10 cellular contexts compared by ENCODE assay signal in the genomic region with DNA sequence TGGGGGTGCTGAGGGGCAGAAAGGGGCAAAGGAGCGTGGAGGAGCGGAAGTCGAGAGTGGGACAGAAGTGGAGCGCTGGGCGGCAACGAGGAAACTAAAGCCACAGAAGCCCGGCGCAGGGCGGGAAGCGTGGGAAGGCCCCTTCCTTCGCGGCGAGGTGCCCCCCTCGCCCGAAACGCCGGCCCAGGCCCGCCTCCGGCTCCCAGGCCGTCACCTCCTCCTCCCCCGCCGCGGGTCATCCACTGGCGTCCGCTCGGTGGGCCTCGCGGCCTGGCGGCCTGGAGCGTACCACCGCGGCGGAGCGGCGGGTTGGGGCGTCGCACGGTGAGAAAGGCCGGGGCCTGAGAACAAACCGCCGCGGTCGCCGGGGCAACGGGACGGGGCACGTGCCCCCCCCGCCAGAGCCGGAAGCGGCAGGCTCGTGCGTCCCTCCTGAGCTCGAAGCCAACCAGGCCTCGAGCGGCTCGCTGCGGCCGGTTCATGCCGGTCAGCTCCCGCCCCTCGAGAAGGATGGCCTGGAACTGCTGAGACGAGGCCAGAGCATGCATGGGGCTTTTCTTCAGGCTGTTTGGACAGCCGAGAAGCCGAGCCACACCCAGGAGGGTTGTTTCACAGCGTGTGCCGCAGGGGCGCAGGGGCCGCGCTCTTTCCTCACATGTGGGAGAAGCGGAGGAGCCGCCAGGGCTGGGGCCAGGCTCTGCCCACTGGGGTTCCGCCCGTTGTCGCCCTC. TPM values are rescaled to one million over a fixed set of nuclear protein-coding genes. Genes with fewer than 3 reads are reported as not detected.
A peak's percentile ranks its signal among the peaks of the same experiment; 100 is the strongest.
DNase-seq lines count a peak whose midpoint lies in the region; ATAC-seq, FAIRE-seq and TF ChIP-seq lines count a peak whose summit lies in the region.
"Had no signal": no experiment of that assay in that cellular context is flagged by ENCODE, and none has a peak within 500 bp of the region (broad histone marks: within the 10 kb centered on the region; RNA-seq: fewer than 3 reads in every experiment).

A gene (minus strand): TSS at position 349 of the 730 bp plus-strand sequence. CDS start 469 bp downstream, outside the sequence.

- H3K27ac Mint-ChIP-seq in activated T-cell treated with anti-CD3 and anti-CD28 coated beads, Interleukin-2, amount 50 U/mL, for 24 hours = peak within 1 kb of the TSS; percentile 35

- DNase-seq in GM12865 (ENCODE audit: low read depth) (peak; percentile 49), left cardiac atrium (peak; percentile 57), spleen (peak; percentile 79), kidney glomerular epithelial cell (lab: John Stamatoyannopoulos, UW) (no peak), brain microvascular endothelial cell (no peak), small intestine (no peak)
- peak; percentile 46 for DNase-seq in activated T-cell treated with anti-CD3 and anti-CD28 coated beads, Interleukin-2, amount 50 U/mL, for 24 hours

- H3K36me3 ChIP-seq in spleen (no peaks in the 10 kb centered on the region), brain microvascular endothelial cell (replicated peaks) (no peaks in the 10 kb centered on the region), small intestine (ENCODE audit: control insufficient read depth in 2 of 2, insufficient read depth in 2 of 2, low read length in 2 of 2) (no peaks in the 10 kb centered on the region)

- WGBS in spleen, 5 donors = 32 to 44% (median 38%) methylated on average over 19 to 74 of the region's 74 CpGs
- 35 to 40% (median 37%) methylated on average over 64 to 74 of the region's 74 CpGs for WGBS in small intestine, 3 donors

- H3K27ac ChIP-seq in spleen (no peak within 1 kb of the TSS), brain microvascular endothelial cell (no peak within 1 kb of the TSS), small intestine (ENCODE audit: low read depth in 1 of 2, low read length in 1 of 2) (no peak within 1 kb of the TSS)
- H3K27ac ChIP-seq: HL-60 had no signal

- H3K4me3 ChIP-seq in GM12865 (ENCODE audit: low read depth, low read length) (no peak within 1 kb of the TSS; the same call in none of the 2 replicates), spleen (peak within 1 kb of the TSS in 6 of 8 donors; percentile 13 to 60 (median 18)), brain microvascular endothelial cell (ENCODE audit: low read depth, low read length) (no peak within 1 kb of the TSS), small intestine (ENCODE audit: low read depth in 1 of 2, low read length in 2 of 2) (peak within 1 kb of the TSS in 1 of 2 donors; percentile 29)

- H3K4me1 ChIP-seq in spleen (peaks cover 0 to 22% (median 15%) of the 10 kb centered on the region in 6 donors), small intestine (ENCODE audit: control insufficient read depth in 2 of 2, insufficient read depth in 1 of 2, low read depth in 1 of 2, low read length in 1 of 2) (no peaks in the 10 kb centered on the region)

- no peaks in the 10 kb centered on the region for H3K9me3 Mint-ChIP-seq in activated T-cell treated with anti-CD3 and anti-CD28 coated beads, Interleukin-2, amount 50 U/mL, for 24 hours

- peaks cover 0 to 21% (median 13%) of the 10 kb centered on the region in 7 donors for H3K27me3 ChIP-seq in spleen (replicated peaks in 1 of 7)
- H3K27me3 ChIP-seq in brain microvascular endothelial cell (replicated peaks) = no peaks in the 10 kb centered on the region
- peaks cover 0 to 3% of the 10 kb centered on the region in 2 donors for H3K27me3 ChIP-seq in small intestine (ENCODE audit: control insufficient read depth in 2 of 2, insufficient read depth in 2 of 2, low read length in 2 of 2)

- TF ChIP-seq CTCF in GM12865 (IDR thresholded peaks at IDR 0.05; ENCODE audit: insufficient read depth, low read depth, low read length, missing control alignments) = no peak
- no peak for TF ChIP-seq CTCF in spleen (IDR thresholded peaks at IDR 0.05 in 8 of 11, conservative IDR thresholded peaks at IDR 0.05 in 3 of 11)
- TF ChIP-seq CTCF in brain microvascular endothelial cell (IDR thresholded peaks at IDR 0.05; ENCODE audit: low read depth, low read length, missing control alignments) = no peak

- intact Hi-C loops in left cardiac atrium (cut with DNase I) = loop anchor here (1.0 to 10.0 kb wide), 5 partner anchors 64 to 266 kb away; no protein-coding TSS in a partner anchor
- intact Hi-C loops in spleen (cut with DNase I; ENCODE audit: low total_unique reads) = no loop called here

- H3K9me3 ChIP-seq in spleen = no peaks in the 10 kb centered on the region
- no peaks in the 10 kb centered on the region for H3K9me3 ChIP-seq in small intestine (ENCODE audit: control insufficient read depth, low read depth)

- in situ Hi-C loops in brain microvascular endothelial cell (cut with HindIII; ENCODE audit: low pct_ligation_motif_present, low sequenced_read_pairs) = loop anchor here (25.0 kb wide), 1 partner anchor 96 kb away; no protein-coding TSS in a partner anchor

- ATAC-seq in left cardiac atrium (peak; percentile 41 to 61), GM18873 (IDR thresholded peaks at IDR 0.05; ENCODE audit: low FRiP score, unreplicated experiment) (no peak)

- H3K36me3 Mint-ChIP-seq in activated T-cell treated with anti-CD3 and anti-CD28 coated beads, Interleukin-2, amount 50 U/mL, for 24 hours (ENCODE audit: low read depth) = no peaks in the 10 kb centered on the region

- no peak for FAIRE-seq in small intestine (lab: Jason Lieb, UNC)
- FAIRE-seq: TTC549 had no signal

- peaks cover 14% of the 10 kb centered on the region for H3K4me1 Mint-ChIP-seq in activated T-cell treated with anti-CD3 and anti-CD28 coated beads, Interleukin-2, amount 50 U/mL, for 24 hours (ENCODE audit: low read depth)

- peaks cover 28% of the 10 kb centered on the region for H3K27me3 Mint-ChIP-seq in activated T-cell treated with anti-CD3 and anti-CD28 coated beads, Interleukin-2, amount 50 U/mL, for 24 hours

- peak within 1 kb of the TSS; percentile 28 for H3K4me3 Mint-ChIP-seq in activated T-cell treated with anti-CD3 and anti-CD28 coated beads, Interleukin-2, amount 50 U/mL, for 24 hours

- no peak for TF ChIP-seq POLR2A in spleen (IDR thresholded peaks at IDR 0.05)

RNA-seq across cellular contexts. Expression of the gene that starts here (rescaled TPM):
- not detected for total RNA-seq in left cardiac atrium
- total RNA-seq in spleen = not detected
- not detected for polyA plus RNA-seq in spleen
- not detected for polyA plus RNA-seq in small intestine

Comparison
In these comparisons a context has a peak if more than half of its experiments do, and no peak if none do; other contexts are left out.
1. Peak in DNase-seq and ATAC-seq in left cardiac atrium; RNA of the gene not detected or under 1 TPM.
2. Peak in DNase-seq and H3K4me3 ChIP-seq in spleen; RNA of the gene not detected or under 1 TPM.
3. DNase-seq: peak in GM12865 (single experiment) and activated T-cell treated with anti-CD3 and anti-CD28 coated beads, Interleukin-2, amount 50 U/mL, for 24 hours (single experiment); none in kidney glomerular epithelial cell (single experiment), brain microvascular endothelial cell (single experiment) and small intestine (single experiment).